In the genomic region with DNA sequence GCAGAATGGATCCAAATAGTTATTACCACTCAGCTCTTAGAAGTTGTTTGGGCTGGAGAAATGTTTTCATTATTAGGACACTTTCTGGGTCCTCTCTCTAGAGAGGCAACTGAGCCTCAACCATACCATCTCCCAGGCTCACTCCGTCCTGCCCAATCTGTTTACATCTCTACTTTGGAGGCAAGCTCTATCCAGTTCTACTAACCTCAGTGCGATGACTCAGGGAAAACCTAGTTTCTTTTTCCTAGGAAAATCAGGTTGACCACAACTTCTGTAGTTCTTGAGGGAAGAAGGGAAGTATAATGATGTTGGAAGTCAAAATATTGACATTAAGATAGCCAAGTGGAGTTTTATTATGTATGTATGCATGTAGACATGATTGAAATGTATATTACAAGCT, we compare ENCODE assay signal across 21 cellular contexts. TPM values are rescaled to one million over a fixed set of nuclear protein-coding genes. Genes with fewer than 3 reads are reported as not detected.
DNase-seq lines count a peak whose midpoint lies in the region; ATAC-seq, FAIRE-seq and TF ChIP-seq lines count a peak whose summit lies in the region.
"Had no signal": no experiment of that assay in that cellular context is flagged by ENCODE, and none has a peak within 500 bp of the region (broad histone marks: within the 10 kb centered on the region; RNA-seq: fewer than 3 reads in every experiment).

No MANE protein-coding gene starts in this region.

- H3K4me1 ChIP-seq in neutrophil (ENCODE audit: control insufficient read depth in 1 of 2, insufficient read depth in 1 of 2, low read depth in 1 of 2, low read length in 1 of 2), result peaks cover 17 to 26% of the 10 kb centered on the region in 2 experiments
- no peaks in the 10 kb centered on the region for H3K4me1 ChIP-seq in suprapubic skin

- no peak for TF ChIP-seq POLR2A in suprapubic skin (IDR thresholded peaks at IDR 0.05)

- H3K27me3 ChIP-seq in neutrophil (no peaks in the 10 kb centered on the region), suprapubic skin (no peaks in the 10 kb centered on the region)
- H3K27me3 ChIP-seq: esophagus squamous epithelium had no signal

- peak; percentile 67 for FAIRE-seq in RCC 7860 (lab: Jason Lieb, UNC)
- FAIRE-seq: G401.6 had no signal

- no peak overlapping the region for H3K4me3 ChIP-seq in choroid plexus epithelial cell (ENCODE audit: low read depth, low read length)
- no peak overlapping the region for H3K4me3 ChIP-seq in neutrophil (ENCODE audit: low read depth in 1 of 2, low read length in 1 of 2)
- no peak overlapping the region for H3K4me3 ChIP-seq in suprapubic skin
- H3K4me3 ChIP-seq: esophagus squamous epithelium had no signal

- H3K27ac ChIP-seq in neutrophil (peak overlapping the region; percentile 54), suprapubic skin (no peak overlapping the region)
- H3K27ac ChIP-seq: esophagus squamous epithelium had no signal

- ATAC-seq in GM18520 (IDR thresholded peaks at IDR 0.05; ENCODE audit: unreplicated experiment), result no peak
- ATAC-seq: sciatic nerve had no signal

- WGBS in suprapubic skin, result 89% methylated on average over 2 of the region's 2 CpGs

- DNase-seq in Daoy (ENCODE audit: low read depth) (peak; percentile 71), RCC 7860 (ENCODE audit: low spot score) (peak; percentile 56), choroid plexus epithelial cell (ENCODE audit: low read depth) (peak; percentile 43), hepatic stellate cell (ENCODE audit: low spot score) (no peak), UCSD-AML1 (lab: John Stamatoyannopoulos, UW; ENCODE audit: unreplicated experiment) (no peak), suprapubic skin (ENCODE audit: low spot score in 2 of 2) (no peak)
- DNase-seq: activated CD4-positive, alpha-beta T cell treated with anti-CD3 and anti-CD28 coated beads, Interleukin-2, amount 10 ng/mL, durations not matched to agents 24 days and 14 days; activated naive CD4-positive, alpha-beta T cell treated with anti-CD3 and anti-CD28 coated beads, Interleukin-2, amount 50 U/mL, for 16 hours; activated T-cell treated with anti-CD3 and anti-CD28 coated beads for 4 hours; CD4-positive, alpha-beta memory T cell; esophagus squamous epithelium; hypothalamus; KG1; kidney glomerular epithelial cell; midbrain; NCI-H1105 treated with DMSO at 0.1 percent for 48 hours; SK-N-SH had no signal

- TF ChIP-seq CTCF in choroid plexus epithelial cell (conservative IDR thresholded peaks at IDR 0.05; ENCODE audit: low read depth, low read length) (no peak), neutrophil (IDR thresholded peaks at IDR 0.05) (no peak), suprapubic skin (IDR thresholded peaks at IDR 0.05) (no peak)

- no peaks in the 10 kb centered on the region for H3K36me3 ChIP-seq in neutrophil
- H3K36me3 ChIP-seq in suprapubic skin, result no peaks in the 10 kb centered on the region

- H3K9me3 ChIP-seq in neutrophil, result no peaks in the 10 kb centered on the region
- H3K9me3 ChIP-seq in suprapubic skin, result no peaks in the 10 kb centered on the region
- H3K9me3 ChIP-seq: esophagus squamous epithelium, SK-N-SH had no signal

- no peak for TF ChIP-seq EP300 in suprapubic skin (IDR thresholded peaks at IDR 0.05)

RNA-seq across cellular contexts. Expression of a gene that starts 40.4 kb away (rescaled TPM):
- total RNA-seq in Daoy (2014; rRNA removed; shearing (Covaris generic)), result 18.1 and 45.7 TPM in 2 replicates
- total RNA-seq in suprapubic skin, result 100 to 1,000 TPM in 1 of 4 donors, 10 to 100 TPM in 3; 56.8 to 127 (median 84.2) TPM

Comparison
In these comparisons a context has a peak if more than half of its experiments do, and no peak if none do; other contexts are left out.
1. DNase-seq: peak in Daoy (single experiment), RCC 7860 (single experiment) and choroid plexus epithelial cell (single experiment); none in hepatic stellate cell (single experiment), UCSD-AML1 (single experiment) and suprapubic skin (0 of 2).